ENCODE assay signal across 19 cellular contexts in the genomic region with DNA sequence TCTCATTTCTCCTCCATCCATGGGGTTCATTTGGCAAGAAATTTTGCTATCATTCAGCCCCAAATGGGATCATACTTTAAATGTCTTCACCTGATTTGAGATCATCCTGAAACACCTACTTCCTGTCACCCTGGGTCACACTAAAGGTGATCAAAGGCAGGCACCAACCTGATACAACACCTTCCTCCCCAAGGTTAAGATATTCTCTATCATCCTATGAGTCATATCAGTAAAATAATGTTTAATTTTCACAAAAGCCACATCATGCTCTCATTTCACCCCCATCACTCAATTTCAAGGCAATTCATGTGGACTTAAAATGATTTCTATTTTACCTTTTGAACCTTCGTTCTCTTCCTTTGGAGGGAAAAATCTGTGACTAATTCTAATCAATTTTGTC.
A peak's percentile ranks its signal among the peaks of the same experiment; 100 is the strongest.
DNase-seq lines count a peak whose midpoint lies in the region; ATAC-seq, FAIRE-seq and TF ChIP-seq lines count a peak whose summit lies in the region.
"Had no signal": no experiment of that assay in that cellular context is flagged by ENCODE, and none has a peak within 500 bp of the region (broad histone marks: within the 10 kb centered on the region; RNA-seq: fewer than 3 reads in every experiment).

No MANE protein-coding gene starts in this region.

- no peak overlapping the region for H3K27ac ChIP-seq in GM12878 (ENCODE audit: control insufficient read depth, insufficient read depth)
- H3K27ac ChIP-seq: 22Rv1; A549; BLaER1 treated with 17β-estradiol and CSF1 and Interleukin-3, amounts not matched to agents 10 nM and 100 nM; C4-2B had no signal

- H3K79me2 ChIP-seq in GM12878 (ENCODE audit: control insufficient read depth, insufficient read depth, low read length): no peaks in the 10 kb centered on the region

- no peaks in the 10 kb centered on the region for H3K9me3 ChIP-seq in GM12878 (replicated peaks; ENCODE audit: control insufficient read depth, insufficient read depth, low read length)
- H3K9me3 ChIP-seq: A549, Caco-2 had no signal

- ATAC-seq in GM18868 (IDR thresholded peaks at IDR 0.05; ENCODE audit: unreplicated experiment): peak; percentile 42
- ATAC-seq in HG03175 (IDR thresholded peaks at IDR 0.05; ENCODE audit: unreplicated experiment): peak; percentile 45
- ATAC-seq in GM12878: peak; percentile 65
- ATAC-seq: A549; CD8-positive, alpha-beta T cell had no signal

- DNase-seq in GM12878 (ENCODE audit: low read depth, low spot score) (no peak), NCI-H1105 treated with DMSO at 0.1 percent for 48 hours (lab: John Stamatoyannopoulos, UW) (no peak), RCC 7860 (ENCODE audit: low spot score) (no peak)
- DNase-seq: AML-193; Caco-2; Calu3; CD4-positive, alpha-beta T cell; CD8-positive, alpha-beta T cell; DND-41; EL; GDM1 had no signal

- no peak for TF ChIP-seq EP300 in GM12878 (IDR thresholded peaks at IDR 0.05; ENCODE audit: borderline replicate concordance in 1 of 2, control insufficient read depth in 1 of 2, low read depth in 2 of 2, low read length in 2 of 2)

- POLR2A ChIA-PET in GM12878 (lab: Charles Lee): no interaction called here

- CTCF ChIA-PET in GM12878 (lab: Yijun Ruan, JAX): no interaction called here

- intact Hi-C loops in GM12878 (cut with micrococcal nuclease; ENCODE audit: unreplicated experiment): no loop called here

- TF ChIP-seq CTCF in GM12878 (IDR thresholded peaks at IDR 0.05 in 2 of 3, conservative IDR thresholded peaks at IDR 0.05 in 1 of 3; ENCODE audit: control insufficient read depth in 2 of 3, extremely low read depth in 1 of 3, insufficient read depth in 1 of 3, low read depth in 3 of 3, low read length in 3 of 3): no peak

- TF ChIP-seq POLR2A in GM12878 (IDR thresholded peaks at IDR 0.05; ENCODE audit: low read depth, low read length): no peak

- no peak overlapping the region for H3K4me3 ChIP-seq in GM12878
- H3K4me3 ChIP-seq: A549; BLaER1 treated with 17β-estradiol and CSF1 and Interleukin-3, amounts not matched to agents 10 nM and 100 nM had no signal

- H3K4me1 ChIP-seq in GM12878 (ENCODE audit: control insufficient read depth, insufficient read depth, low read length): no peaks in the 10 kb centered on the region
- H3K4me1 ChIP-seq: A549, Caco-2 had no signal

- H3K36me3 ChIP-seq in GM12878 (ENCODE audit: control insufficient read depth in 2 of 2, insufficient read depth in 2 of 2, low read length in 1 of 2): no peaks in the 10 kb centered on the region
- H3K36me3 ChIP-seq: BLaER1 treated with 17β-estradiol and CSF1 and Interleukin-3, amounts not matched to agents 10 nM and 100 nM had no signal

- H3K4me2 ChIP-seq in GM12878 (ENCODE audit: control insufficient read depth, insufficient read depth): no peak overlapping the region
- H3K4me2 ChIP-seq: A549; BLaER1 treated with 17β-estradiol and CSF1 and Interleukin-3, amounts not matched to agents 10 nM and 100 nM had no signal

- in situ Hi-C loops in GM12878 (cut with MboI): no loop called here

- H2AFZ ChIP-seq in GM12878 (ENCODE audit: control insufficient read depth, low read depth, low read length): no peak overlapping the region

- TF ChIP-seq RAD21 in GM12878 (IDR thresholded peaks at IDR 0.05; ENCODE audit: insufficient read depth, low read depth, low read length): no peak

- no peaks in the 10 kb centered on the region for H4K20me1 ChIP-seq in GM12878 (ENCODE audit: control insufficient read depth, insufficient read depth)
- H4K20me1 ChIP-seq: BLaER1 treated with 17β-estradiol and CSF1 and Interleukin-3, amounts not matched to agents 10 nM and 100 nM had no signal

- no peak for FAIRE-seq in GM12878 (lab: Jason Lieb, UNC)
- no peak for FAIRE-seq in RCC 7860 (lab: Jason Lieb, UNC)
- FAIRE-seq: A549, D721Med, GM12891 had no signal

- H3K27me3 ChIP-seq in GM12878 (replicated peaks in 1 of 2; ENCODE audit: control insufficient read depth in 2 of 2, insufficient read depth in 2 of 2, low read length in 1 of 2): no peaks in the 10 kb centered on the region
- H3K27me3 ChIP-seq: BLaER1 treated with 17β-estradiol and CSF1 and Interleukin-3, amounts not matched to agents 10 nM and 100 nM had no signal

- BruUV-seq in GM12878 (replicated peaks; lab: Mats Ljungman, UMichigan): no TSS peak

- 41% methylated on average over 1 of the region's 1 CpG for WGBS in GM12878 (ENCODE audit: insufficient coverage, insufficient replicate concordance, low lambda C conversion rate, missing lambda C conversion rate)

- RAD21 ChIA-PET in GM12878 (lab: Charles Lee; ENCODE audit: unreplicated experiment): no interaction called here

- SMC1A ChIA-PET in GM12878 (lab: Charles Lee; ENCODE audit: uncharacterized antibody, unreplicated experiment): interaction anchor here (0.7 to 2.0 kb wide), 3 partner anchors 8 to 149 kb away, joined by 3 to 5 read pairs (median 3); no protein-coding TSS in a partner anchor

- no peak overlapping the region for H3K9ac ChIP-seq in GM12878 (ENCODE audit: control insufficient read depth, insufficient read depth, low read length)
- H3K9ac ChIP-seq: BLaER1 treated with 17β-estradiol and CSF1 and Interleukin-3, amounts not matched to agents 10 nM and 100 nM had no signal

TF ChIP-seq in GM12878, 131 proteins besides CTCF, POLR2A, EP300 and RAD21:
- TF ChIP-seq SPI1 (IDR thresholded peaks at IDR 0.05; ENCODE audit: borderline replicate concordance, insufficient read depth, low read depth, low read length): no peak
- TF ChIP-seq, protein P1, sequence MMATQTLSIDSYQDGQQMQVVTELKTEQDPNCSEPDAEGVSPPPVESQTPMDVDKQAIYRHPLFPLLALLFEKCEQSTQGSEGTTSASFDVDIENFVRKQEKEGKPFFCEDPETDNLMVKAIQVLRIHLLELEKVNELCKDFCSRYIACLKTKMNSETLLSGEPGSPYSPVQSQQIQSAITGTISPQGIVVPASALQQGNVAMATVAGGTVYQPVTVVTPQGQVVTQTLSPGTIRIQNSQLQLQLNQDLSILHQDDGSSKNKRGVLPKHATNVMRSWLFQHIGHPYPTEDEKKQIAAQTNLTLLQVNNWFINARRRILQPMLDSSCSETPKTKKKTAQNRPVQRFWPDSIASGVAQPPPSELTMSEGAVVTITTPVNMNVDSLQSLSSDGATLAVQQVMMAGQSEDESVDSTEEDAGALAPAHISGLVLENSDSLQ (IDR thresholded peaks at IDR 0.05): 0 out of 2 replicates have a peak, but pooled peaks have one; percentile 8
- TF ChIP-seq NR2F1 (conservative IDR thresholded peaks at IDR 0.05): peak; percentile 46; the same call in 1 of the 2 replicates
- TF ChIP-seq JUNB (IDR thresholded peaks at IDR 0.05): peak; percentile 61
